9 cellular contexts compared by ENCODE assay signal in genomic region chr7:73555411-73555982, GRCh38. TPM values are rescaled to one million over a fixed set of nuclear protein-coding genes. Genes with fewer than 3 reads are reported as not detected.
DNase-seq lines count a peak whose midpoint lies in the region; ATAC-seq and TF ChIP-seq lines count a peak whose summit lies in the region.
"Had no signal": no experiment of that assay in that cellular context is flagged by ENCODE, and none has a peak within 500 bp of the region (broad histone marks: within the 10 kb centered on the region; RNA-seq: fewer than 3 reads in every experiment).

No MANE protein-coding gene starts in this region.

- no peak for DNase-seq in left ventricle myocardium inferior
- DNase-seq in Right ventricle myocardium superior, result no peak
- peak; percentile 68 for DNase-seq in kidney tubule cell (ENCODE audit: low spot score)
- no peak for DNase-seq in type B pancreatic cell (ENCODE audit: extremely low spot score, unreplicated experiment)
- DNase-seq in NCI-H1694 treated with DMSO at 0.1 percent for 48 hours (lab: John Stamatoyannopoulos, UW), result no peak

- no peak for ATAC-seq in Right ventricle myocardium superior (ENCODE audit: poor library complexity)
- ATAC-seq in activated T-helper 17 cell treated with anti-CD3 and anti-CD28 coated beads, Interleukin-2, amount 50 U/mL, for 72 hours (replicated peaks), result no peak
- no peak for ATAC-seq in HG03045 (IDR thresholded peaks at IDR 0.05; ENCODE audit: unreplicated experiment)
- no peak for ATAC-seq in HG02981 (IDR thresholded peaks at IDR 0.05; ENCODE audit: unreplicated experiment)

- H3K36me3 ChIP-seq in left ventricle myocardium inferior, result peaks cover 40% of the 10 kb centered on the region
- H3K36me3 ChIP-seq: prostate gland had no signal

- H3K27ac ChIP-seq in left ventricle myocardium inferior (replicated peaks), result peak overlapping the region; percentile 100

- peak overlapping the region; percentile 94 for H3K4me3 Mint-ChIP-seq in activated T-helper 17 cell treated with anti-CD3 and anti-CD28 coated beads, Interleukin-2, amount 50 U/mL, for 72 hours
- peak overlapping the region; percentile 93 for H3K4me3 Mint-ChIP-seq in type B pancreatic cell

- peak overlapping the region; percentile 77 for H3K4me3 ChIP-seq in left ventricle myocardium inferior

- peaks cover 26% of the 10 kb centered on the region for H3K4me1 Mint-ChIP-seq in activated T-helper 17 cell treated with anti-CD3 and anti-CD28 coated beads, Interleukin-2, amount 50 U/mL, for 72 hours
- H3K4me1 Mint-ChIP-seq in type B pancreatic cell (ENCODE audit: unreplicated experiment), result peaks cover 18% of the 10 kb centered on the region

- peak overlapping the region; percentile 98 for H3K27ac Mint-ChIP-seq in activated T-helper 17 cell treated with anti-CD3 and anti-CD28 coated beads, Interleukin-2, amount 50 U/mL, for 72 hours
- peak overlapping the region; percentile 91 for H3K27ac Mint-ChIP-seq in type B pancreatic cell

- no peaks in the 10 kb centered on the region for H3K27me3 Mint-ChIP-seq in activated T-helper 17 cell treated with anti-CD3 and anti-CD28 coated beads, Interleukin-2, amount 50 U/mL, for 72 hours
- H3K27me3 Mint-ChIP-seq in type B pancreatic cell, result peaks cover 6% of the 10 kb centered on the region

- peaks cover 54% of the 10 kb centered on the region for H3K36me3 Mint-ChIP-seq in activated T-helper 17 cell treated with anti-CD3 and anti-CD28 coated beads, Interleukin-2, amount 50 U/mL, for 72 hours (ENCODE audit: low read depth)
- peaks cover 8% of the 10 kb centered on the region for H3K36me3 Mint-ChIP-seq in type B pancreatic cell

- no peaks in the 10 kb centered on the region for H3K27me3 ChIP-seq in left ventricle myocardium inferior (ENCODE audit: low read depth)

- no peaks in the 10 kb centered on the region for H3K9me3 Mint-ChIP-seq in activated T-helper 17 cell treated with anti-CD3 and anti-CD28 coated beads, Interleukin-2, amount 50 U/mL, for 72 hours
- no peaks in the 10 kb centered on the region for H3K9me3 Mint-ChIP-seq in type B pancreatic cell

- peaks cover 50% of the 10 kb centered on the region for H3K4me1 ChIP-seq in left ventricle myocardium inferior
- H3K4me1 ChIP-seq: prostate gland had no signal

- intact Hi-C loops in left ventricle myocardium inferior (cut with micrococcal nuclease) (no loop called here), Right ventricle myocardium superior (cut with DNase I) (loop anchor here (5.0 kb wide), 1 partner anchor 33 kb away; the partner anchor contains the start of gene BAZ1B)

- TF ChIP-seq CTCF in left ventricle myocardium inferior (IDR thresholded peaks at IDR 0.05; ENCODE audit: borderline replicate concordance) (no peak), type B pancreatic cell (conservative IDR thresholded peaks at IDR 0.05) (no peak)

- no peaks in the 10 kb centered on the region for H3K9me3 ChIP-seq in left ventricle myocardium inferior (replicated peaks)
- H3K9me3 ChIP-seq: prostate gland had no signal

RNA-seq across cellular contexts. Expression of gene BCL7B, which starts 2.0 kb away (rescaled TPM):
- total RNA-seq in left ventricle myocardium inferior, result 82.9 TPM
- 76.2 TPM for total RNA-seq in Right ventricle myocardium superior
- total RNA-seq in activated T-helper 17 cell treated with anti-CD3 and anti-CD28 coated beads, Interleukin-2, amount 50 U/mL, for 72 hours, result 10 to 100 TPM; 52.4 to 76.7 TPM
- total RNA-seq in type B pancreatic cell (ENCODE audit: low replicate concordance), result 32.8 and 37.7 TPM in 2 replicates

RNA-seq across cellular contexts. Expression of gene TBL2, which starts 22.9 kb away (rescaled TPM):
- total RNA-seq in left ventricle myocardium inferior (9.6 TPM), Right ventricle myocardium superior (10.6 TPM), type B pancreatic cell (ENCODE audit: low replicate concordance) (45.9 and 55.8 TPM in 2 replicates)
- total RNA-seq in activated T-helper 17 cell treated with anti-CD3 and anti-CD28 coated beads, Interleukin-2, amount 50 U/mL, for 72 hours, result 10 to 100 TPM; 34.7 to 43.5 TPM

RNA-seq across cellular contexts. Expression of gene BAZ1B, which starts 33.4 kb away (rescaled TPM):
- total RNA-seq in left ventricle myocardium inferior (38.9 TPM), Right ventricle myocardium superior (36.8 TPM), type B pancreatic cell (ENCODE audit: low replicate concordance) (68.0 and 86.8 TPM in 2 replicates)
- total RNA-seq in activated T-helper 17 cell treated with anti-CD3 and anti-CD28 coated beads, Interleukin-2, amount 50 U/mL, for 72 hours, result 100 to 1,000 TPM in 1 of 2 donors, 10 to 100 TPM in 1; 59.7 to 102 TPM
